ENCODE assay signal across 8 cellular contexts in genomic region chr6:149060985-149061760, GRCh38.
DNase-seq lines count a peak whose midpoint lies in the region; ATAC-seq and TF ChIP-seq lines count a peak whose summit lies in the region.

No MANE protein-coding gene starts in this region.

- H3K27ac Mint-ChIP-seq in T-helper 2 cell treated with Interferon-gamma antibody and Interleukin-4, amounts not matched to agents 5 μg/mL and 100 μg/mL, for 36 hours, result peak overlapping the region; percentile 91

- DNase-seq in T-helper 2 cell treated with Interferon-gamma antibody and Interleukin-4, amounts not matched to agents 5 μg/mL and 100 μg/mL, for 36 hours (ENCODE audit: low spot score), result no peak
- DNase-seq in T-helper 2 cell (no peak), NCI-H524 treated with DMSO at 0.1 percent for 48 hours (lab: John Stamatoyannopoulos, UW) (peak; percentile 32), colonic mucosa (peak; percentile 87), skeletal muscle cell (ENCODE audit: low read depth) (peak; percentile 63), occipital lobe (lab: John Stamatoyannopoulos, UW) (no peak), GM13976 (ENCODE audit: low spot score) (no peak)

- no peaks in the 10 kb centered on the region for H3K27me3 Mint-ChIP-seq in T-helper 2 cell treated with Interferon-gamma antibody and Interleukin-4, amounts not matched to agents 5 μg/mL and 100 μg/mL, for 36 hours (ENCODE audit: low read depth)

- intact Hi-C loops in colonic mucosa (cut with DNase I), result no loop called here

- H3K4me1 Mint-ChIP-seq in T-helper 2 cell treated with Interferon-gamma antibody and Interleukin-4, amounts not matched to agents 5 μg/mL and 100 μg/mL, for 36 hours (ENCODE audit: low read depth), result peaks cover 65% of the 10 kb centered on the region

- H3K9me3 Mint-ChIP-seq in T-helper 2 cell treated with Interferon-gamma antibody and Interleukin-4, amounts not matched to agents 5 μg/mL and 100 μg/mL, for 36 hours, result no peaks in the 10 kb centered on the region

- no peaks in the 10 kb centered on the region for H3K9me3 ChIP-seq in colonic mucosa

- H3K36me3 Mint-ChIP-seq in T-helper 2 cell treated with Interferon-gamma antibody and Interleukin-4, amounts not matched to agents 5 μg/mL and 100 μg/mL, for 36 hours (ENCODE audit: low read depth), result peaks cover under 1% of the 10 kb centered on the region

- peak overlapping the region; percentile 78 for H3K4me3 Mint-ChIP-seq in T-helper 2 cell treated with Interferon-gamma antibody and Interleukin-4, amounts not matched to agents 5 μg/mL and 100 μg/mL, for 36 hours

- H3K36me3 ChIP-seq in colonic mucosa, result no peaks in the 10 kb centered on the region

- H3K4me1 ChIP-seq in colonic mucosa, result peaks cover 8% of the 10 kb centered on the region

- H3K27me3 ChIP-seq in colonic mucosa, result no peaks in the 10 kb centered on the region

- no peak overlapping the region for H3K4me3 ChIP-seq in colonic mucosa
- no peak overlapping the region for H3K4me3 ChIP-seq in skeletal muscle cell (ENCODE audit: low read depth, low read length)

- in situ Hi-C loops in GM13976 (cut with MboI; ENCODE audit: low sequenced_read_pairs, unreplicated experiment), result no loop called here

- H3K9ac ChIP-seq in colonic mucosa (ENCODE audit: low read depth in 2 of 2, low read length in 2 of 2), result peak overlapping the region in 1 of 2 donors; percentile 36

- no peak for TF ChIP-seq CTCF in colonic mucosa (IDR thresholded peaks at IDR 0.05)
- TF ChIP-seq CTCF in GM13976 (IDR thresholded peaks at IDR 0.05; ENCODE audit: borderline replicate concordance, control extremely low read depth, extremely low read depth, insufficient read depth, missing control alignments), result no peak

- H3K27ac ChIP-seq in colonic mucosa, result peak overlapping the region; percentile 74

- ATAC-seq in HG02623 (IDR thresholded peaks at IDR 0.05; ENCODE audit: unreplicated experiment), result no peak

Comparison
In these comparisons a context has a peak if more than half of its experiments do, and no peak if none do; other contexts are left out.
1. DNase-seq: peak in NCI-H524 treated with DMSO at 0.1 percent for 48 hours (single experiment), colonic mucosa (single experiment) and skeletal muscle cell (single experiment); none in T-helper 2 cell treated with Interferon-gamma antibody and Interleukin-4, amounts not matched to agents 5 μg/mL and 100 μg/mL, for 36 hours (single experiment), T-helper 2 cell (0 of 5), occipital lobe (single experiment) and GM13976 (single experiment).